15 cellular contexts compared by ENCODE assay signal in the genomic region with DNA sequence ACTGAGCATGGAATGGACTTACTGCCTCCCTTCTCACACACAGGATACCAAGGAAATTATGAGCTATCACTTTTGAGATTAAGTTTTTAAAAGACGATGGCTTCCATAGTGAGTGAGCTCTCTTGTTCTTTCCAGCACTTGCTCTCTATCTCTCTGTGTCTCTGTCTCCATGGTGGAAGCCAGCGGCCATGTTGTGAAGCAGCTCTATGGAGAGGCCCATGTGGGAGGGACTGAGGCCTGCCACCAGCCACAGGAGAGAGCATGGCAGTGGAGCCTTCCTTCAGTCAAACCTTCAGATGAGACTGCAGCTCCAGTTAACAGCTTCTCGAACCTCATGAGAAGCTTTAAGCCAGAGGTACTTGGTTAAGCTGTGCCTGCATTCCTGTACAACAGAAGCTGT. TPM values are rescaled to one million over a fixed set of nuclear protein-coding genes. Genes with fewer than 3 reads are reported as not detected.
DNase-seq lines count a peak whose midpoint lies in the region; ATAC-seq and TF ChIP-seq lines count a peak whose summit lies in the region.
"Had no signal": no experiment of that assay in that cellular context is flagged by ENCODE, and none has a peak within 500 bp of the region (broad histone marks: within the 10 kb centered on the region; RNA-seq: fewer than 3 reads in every experiment).

No MANE protein-coding gene starts in this region.

- TF ChIP-seq CTCF in IMR-90 (conservative IDR thresholded peaks at IDR 0.05; ENCODE audit: low read depth, low read length) (no peak), Loucy (conservative IDR thresholded peaks at IDR 0.05; ENCODE audit: low read length) (no peak)

- H2BK20ac ChIP-seq in IMR-90 (ENCODE audit: low read depth, low read length): no peak overlapping the region

- intact Hi-C loops in IMR-90 (cut with micrococcal nuclease): no loop called here

- TF ChIP-seq RAD21 in IMR-90 (IDR thresholded peaks at IDR 0.05; ENCODE audit: low read length): no peak

- no peak overlapping the region for H4K5ac ChIP-seq in IMR-90 (ENCODE audit: low read depth, low read length)

- H4K8ac ChIP-seq in IMR-90 (ENCODE audit: low read depth in 2 of 2, low read length in 2 of 2) (no peak overlapping the region), neuronal stem cell (ENCODE audit: low read depth, low read length) (no peak overlapping the region)

- H3K27ac ChIP-seq in IMR-90 (ENCODE audit: insufficient read depth, low read length): no peak overlapping the region
- no peak overlapping the region for H3K27ac ChIP-seq in neuronal stem cell (replicated peaks; ENCODE audit: low read length)
- H3K27ac ChIP-seq: GM23248 had no signal

- H3K18ac ChIP-seq in IMR-90 (ENCODE audit: low read depth, low read length) (no peak overlapping the region), neuronal stem cell (ENCODE audit: low read length) (no peak overlapping the region)

- BruUV-seq in IMR-90 (replicated peaks; lab: Mats Ljungman, UMichigan): no TSS peak

- H2BK120ac ChIP-seq in IMR-90 (ENCODE audit: low read depth, low read length): no peak overlapping the region
- no peak overlapping the region for H2BK120ac ChIP-seq in neuronal stem cell (ENCODE audit: low read depth, low read length)

- CTCF ChIA-PET in IMR-90 (lab: Yijun Ruan, JAX): no interaction called here

- no peaks in the 10 kb centered on the region for H3F3A ChIP-seq in Loucy (ENCODE audit: low read depth)

- no peak overlapping the region for H3K4ac ChIP-seq in IMR-90 (ENCODE audit: low read depth, low read length)
- no peak overlapping the region for H3K4ac ChIP-seq in neuronal stem cell (ENCODE audit: low read length)

- H2BK5ac ChIP-seq in IMR-90 (ENCODE audit: low read depth, low read length, poor library complexity, severe bottlenecking): no peak overlapping the region
- no peak overlapping the region for H2BK5ac ChIP-seq in neuronal stem cell (ENCODE audit: low read length)

- H3K9me3 ChIP-seq in IMR-90 (ENCODE audit: control insufficient read depth, insufficient read depth, low read length): no peaks in the 10 kb centered on the region
- H3K9me3 ChIP-seq in Loucy (ENCODE audit: insufficient read depth, low read depth, low read length): no peaks in the 10 kb centered on the region
- peaks cover 0 to 1% of the 10 kb centered on the region in 2 donors for H3K9me3 ChIP-seq in neuronal stem cell (replicated peaks in 1 of 2; ENCODE audit: control insufficient read depth in 2 of 2, insufficient read depth in 1 of 2, low read depth in 1 of 2, low read length in 2 of 2)

- no peaks in the 10 kb centered on the region for H3K79me2 ChIP-seq in Loucy (ENCODE audit: insufficient read depth, low read length)

- no peak overlapping the region for H4K91ac ChIP-seq in IMR-90 (ENCODE audit: insufficient read depth, low read depth, low read length)
- no peak overlapping the region for H4K91ac ChIP-seq in neuronal stem cell (ENCODE audit: low read depth, low read length, poor library complexity)

- no peak overlapping the region for H2BK15ac ChIP-seq in IMR-90 (ENCODE audit: low read depth, low read length)
- no peak overlapping the region for H2BK15ac ChIP-seq in neuronal stem cell (ENCODE audit: low read length)

- H3K4me1 ChIP-seq in IMR-90 (ENCODE audit: control insufficient read depth, insufficient read depth, low read length) (no peaks in the 10 kb centered on the region), Loucy (ENCODE audit: insufficient read depth, low read length, poor library complexity, severe bottlenecking) (no peaks in the 10 kb centered on the region), neuronal stem cell (ENCODE audit: control insufficient read depth in 2 of 2, insufficient read depth in 1 of 2, low read depth in 1 of 2, low read length in 2 of 2) (peaks cover 0 to 1% of the 10 kb centered on the region in 2 donors)

- WGBS in IMR-90 (ENCODE audit: extremely low coverage in 2 of 2, insufficient read length in 1 of 2), 2 experiments: 40% methylated on average over 1 of the region's 3 CpGs; no CpG with 5 or more reads in 1 of the 2 experiments
- no CpG with 5 or more reads among the region's 3 CpGs for WGBS in neuronal stem cell (ENCODE audit: extremely low coverage in 2 of 2, insufficient read length in 2 of 2, insufficient replicate concordance in 1 of 2), 2 donors

- H3K79me1 ChIP-seq in IMR-90 (ENCODE audit: low read depth in 1 of 2, low read length in 2 of 2) (no peaks in the 10 kb centered on the region), neuronal stem cell (ENCODE audit: low read depth, low read length) (no peaks in the 10 kb centered on the region)

- in situ Hi-C loops in IMR-90 (cut with MboI; ENCODE audit: low sequenced_read_pairs): no loop called here

- H3K14ac ChIP-seq in IMR-90 (replicated peaks; ENCODE audit: low read depth, low read length) (no peak overlapping the region), neuronal stem cell (ENCODE audit: low read length) (no peak overlapping the region)

- H3K36me3 ChIP-seq in IMR-90 (ENCODE audit: control insufficient read depth, insufficient read depth, low read length): no peaks in the 10 kb centered on the region
- H3K36me3 ChIP-seq in Loucy (ENCODE audit: insufficient read depth, low read length): no peaks in the 10 kb centered on the region
- H3K36me3 ChIP-seq in neuronal stem cell (replicated peaks in 1 of 2; ENCODE audit: control insufficient read depth in 2 of 2, insufficient read depth in 2 of 2, low read length in 2 of 2): no peaks in the 10 kb centered on the region

- POLR2A ChIA-PET in IMR-90 (lab: Charles Lee; ENCODE audit: unreplicated experiment): no interaction called here

- H2AFZ ChIP-seq in IMR-90 (replicated peaks; ENCODE audit: low read length, poor library complexity) (peak overlapping the region; percentile 35), Loucy (ENCODE audit: low read length) (peak overlapping the region; percentile 3; the same call in 1 of the 2 replicates), neuronal stem cell (ENCODE audit: low read length) (peak overlapping the region; percentile 54)
- H2AFZ ChIP-seq: GM23248 had no signal

- no peak overlapping the region for H3K4me3 ChIP-seq in IMR-90 (ENCODE audit: insufficient read depth, low read depth, low read length)
- no peak overlapping the region for H3K4me3 ChIP-seq in Loucy (ENCODE audit: low read length, poor library complexity, severe bottlenecking)
- no peak overlapping the region for H3K4me3 ChIP-seq in neuronal stem cell (ENCODE audit: low read length in 2 of 2)
- H3K4me3 ChIP-seq: GM23248 had no signal

- peaks cover 3% of the 10 kb centered on the region for H3K27me3 ChIP-seq in IMR-90 (ENCODE audit: control insufficient read depth, insufficient read depth, low read length)
- H3K27me3 ChIP-seq in Loucy (ENCODE audit: insufficient read depth, low read length, poor library complexity, severe bottlenecking): no peaks in the 10 kb centered on the region
- no peaks in the 10 kb centered on the region for H3K27me3 ChIP-seq in neuronal stem cell (ENCODE audit: control insufficient read depth in 3 of 3, insufficient read depth in 3 of 3, low read depth in 1 of 3, low read length in 3 of 3)

- H3K4me2 ChIP-seq in IMR-90 (ENCODE audit: low read depth, low read length): no peak overlapping the region
- H3K4me2 ChIP-seq in Loucy (ENCODE audit: low read depth, low read length, poor library complexity, severe bottlenecking): no peak overlapping the region
- H3K4me2 ChIP-seq in neuronal stem cell (ENCODE audit: insufficient read depth, low read length, poor library complexity, severe bottlenecking): no peak overlapping the region

- no peaks in the 10 kb centered on the region for H4K20me1 ChIP-seq in IMR-90 (ENCODE audit: insufficient read depth, low read length)
- no peaks in the 10 kb centered on the region for H4K20me1 ChIP-seq in Loucy (ENCODE audit: insufficient read depth, low read length, poor library complexity, severe bottlenecking)

- H3K56ac ChIP-seq in IMR-90 (ENCODE audit: extremely low read depth, insufficient read depth, low read length): no peak overlapping the region

- H3K23ac ChIP-seq in IMR-90 (ENCODE audit: low read depth, low read length): no peak overlapping the region
- no peak overlapping the region for H3K23ac ChIP-seq in neuronal stem cell (ENCODE audit: low read depth, low read length, poor library complexity)

- dilution Hi-C loops in IMR-90 (cut with HindIII; ENCODE audit: low sequenced_read_pairs, unreplicated experiment): no loop called here

- ATAC-seq in IMR-90 (ENCODE audit: low read depth): no peak
- no peak for ATAC-seq in HG02885 (IDR thresholded peaks at IDR 0.05; ENCODE audit: poor library complexity, unreplicated experiment)
- ATAC-seq in HG02884 (IDR thresholded peaks at IDR 0.05; ENCODE audit: unreplicated experiment): no peak
- ATAC-seq: HCT116 had no signal

- H3K9ac ChIP-seq in IMR-90 (ENCODE audit: low read depth, low read length) (no peak overlapping the region), Loucy (ENCODE audit: low read depth, low read length, poor library complexity, severe bottlenecking) (no peak overlapping the region), neuronal stem cell (ENCODE audit: low read depth, low read length, poor library complexity) (no peak overlapping the region)
- H3K9ac ChIP-seq: GM23248 had no signal

- H2AK9ac ChIP-seq in IMR-90 (replicated peaks; ENCODE audit: low read depth, low read length, poor library complexity): no peak overlapping the region

- H3K9me1 ChIP-seq in IMR-90 (ENCODE audit: insufficient read depth, low read length): no peaks in the 10 kb centered on the region

- DNase-seq in IMR-90 (no peak), neuronal stem cell (ENCODE audit: low spot score) (no peak), EL (no peak)
- DNase-seq: C1 segment of cervical spinal cord; Calu3; CD4-positive, alpha-beta memory T cell; COR-L47; DMS53; DMS79 treated with DMSO at 0.1 percent for 48 hours; GM23248; H9 had no signal

- no peak overlapping the region for H2BK12ac ChIP-seq in neuronal stem cell (ENCODE audit: low read length)

- H2AK5ac ChIP-seq in IMR-90 (ENCODE audit: low read depth, low read length) (no peak overlapping the region), neuronal stem cell (ENCODE audit: low read depth, low read length) (no peak overlapping the region)

- H3K9me2 ChIP-seq in Loucy (replicated peaks; ENCODE audit: low read depth, low read length): no peaks in the 10 kb centered on the region

- no peak for TF ChIP-seq POLR2A in IMR-90 (IDR thresholded peaks at IDR 0.05; ENCODE audit: low read depth, low read length)

TF ChIP-seq in IMR-90, 13 proteins besides CTCF, POLR2A, EP300 and RAD21 (continues in another document):
- no peak for TF ChIP-seq MXI1 (IDR thresholded peaks at IDR 0.05; ENCODE audit: borderline replicate concordance, low read depth, low read length)

RNA-seq across cellular contexts. Expression of gene PDIA4, which starts 20.5 kb away (rescaled TPM):
- 277 and 304 TPM in 2 replicates for total RNA-seq in IMR-90 (2012; rRNA removed)
- polyA plus RNA-seq in IMR-90 (2012; rRNA removed): 221 and 241 TPM in 2 replicates
- polyA plus RNA-seq in IMR-90 (2012; cell fraction: cytosol; rRNA removed): 143 and 192 TPM in 2 replicates
- 74.7 and 103 TPM in 2 replicates for polyA plus RNA-seq in IMR-90 (2012; cell fraction: nucleus; rRNA removed; ENCODE audit: low replicate concordance)
- 93.1 TPM for polyA plus RNA-seq in neuronal stem cell (2013, experiment 1 of 2)
- 94.2 TPM for polyA plus RNA-seq in neuronal stem cell (2013, experiment 2 of 2)

RNA-seq across cellular contexts. Expression of gene ZNF786, which starts 41.7 kb away (rescaled TPM):
- total RNA-seq in IMR-90 (2012; rRNA removed): 5.8 and 7.3 TPM in 2 replicates
- 2.6 and 2.8 TPM in 2 replicates for polyA plus RNA-seq in IMR-90 (2012; rRNA removed)
- polyA plus RNA-seq in IMR-90 (2012; cell fraction: cytosol; rRNA removed): 1.0 and 2.1 TPM in 2 replicates
- polyA plus RNA-seq in IMR-90 (2012; cell fraction: nucleus; rRNA removed; ENCODE audit: low replicate concordance): 3.6 and 5.9 TPM in 2 replicates
- 6.2 TPM for polyA plus RNA-seq in neuronal stem cell (2013, experiment 1 of 2)
- polyA plus RNA-seq in neuronal stem cell (2013, experiment 2 of 2): 6.4 TPM

Comparison
In these comparisons a context has a peak if more than half of its experiments do, and no peak if none do; other contexts are left out.
1. H2AFZ ChIP-seq: peak in every context shown above with its lines; median percentile 54 in neuronal stem cell; 35 in IMR-90; 3 in Loucy.